8 cellular contexts compared by ENCODE assay signal in the genomic region with DNA sequence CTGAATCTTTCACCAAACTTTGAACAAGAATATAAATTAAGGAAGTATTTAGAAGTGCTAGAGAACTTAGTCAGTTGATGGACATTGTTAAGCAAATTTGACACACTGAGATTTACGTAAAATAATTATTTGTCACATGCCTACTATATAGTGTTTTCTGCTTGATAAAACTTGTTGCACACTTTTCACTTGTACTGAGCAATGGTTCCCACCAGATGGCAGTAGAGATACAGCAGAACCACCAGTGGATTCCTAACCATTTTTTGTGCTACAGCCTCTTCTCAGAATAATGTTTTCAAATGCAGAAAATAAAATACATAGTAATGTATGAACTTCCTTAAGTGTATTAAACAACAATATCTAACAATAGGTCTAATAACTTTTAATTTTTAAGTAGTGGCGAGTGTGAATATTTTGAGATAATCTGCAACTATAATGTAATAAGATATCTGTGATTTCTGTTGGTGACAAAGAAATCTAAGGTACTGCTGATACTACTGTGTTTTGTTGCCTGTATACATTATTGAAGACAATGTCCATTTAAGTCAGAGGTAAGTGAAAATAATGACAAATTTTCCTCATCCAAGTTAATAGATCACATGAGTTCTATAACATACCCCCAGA.
DNase-seq lines count a peak whose midpoint lies in the region; ATAC-seq and TF ChIP-seq lines count a peak whose summit lies in the region.

No MANE protein-coding gene starts in this region.

- H3K27ac ChIP-seq in left lung = no peak overlapping the region

- POLR2A ChIA-PET in MCF 10A (lab: Yijun Ruan, JAX) = no interaction called here

- ATAC-seq in left lung = peak; percentile 87

- CTCF ChIA-PET in MCF 10A (lab: Yijun Ruan, JAX) = interaction anchor here (0.6 to 1.7 kb wide), 16 partner anchors 9 to 1037 kb away, joined by 3 to 10 read pairs (median 4); no protein-coding TSS in a partner anchor

- TF ChIP-seq CTCF in NB4 (IDR thresholded peaks at IDR 0.05; ENCODE audit: low read depth, low read length) (peak; percentile 60), MCF 10A (IDR thresholded peaks at IDR 0.05; ENCODE audit: unreplicated experiment) (peak; percentile 76), left lung (IDR thresholded peaks at IDR 0.05) (peak; percentile 40 to 73)

- H3K4me1 ChIP-seq in left lung = no peaks in the 10 kb centered on the region

- H3K9me3 ChIP-seq in left lung = no peaks in the 10 kb centered on the region

- H3K4me3 ChIP-seq in H7 (ENCODE audit: insufficient read depth, low read depth, low read length) = no peak overlapping the region
- no peak overlapping the region for H3K4me3 ChIP-seq in NB4 (ENCODE audit: low read depth, low read length)
- H3K4me3 ChIP-seq in left lung = no peak overlapping the region

- peaks cover 23% of the 10 kb centered on the region for H3K27me3 Mint-ChIP-seq in MCF 10A (ENCODE audit: insufficient read depth, unreplicated experiment)
- H3K27me3 Mint-ChIP-seq in T-helper 2 cell treated with Interferon-gamma antibody and Interleukin-4, amounts not matched to agents 5 μg/mL and 100 μg/mL, for 36 hours (ENCODE audit: low read depth) = no peaks in the 10 kb centered on the region

- DNase-seq in stimulated activated CD4-positive, alpha-beta T cell treated with anti-CD3 and anti-CD28 coated beads, Interleukin-15, amount 100 ng/mL, for 24 hours = peak; percentile 12
- no peak for DNase-seq in stimulated activated CD4-positive, alpha-beta T cell treated with anti-CD3 and anti-CD28 coated beads, Interleukin-4, amount 100 ng/mL, for 4 hours
- DNase-seq in H7 (peak; percentile 46), NB4 (ENCODE audit: low read depth) (peak; percentile 32), MCF 10A (ENCODE audit: unreplicated experiment) (peak; percentile 44), left lung (no peak), cortex of kidney (lab: John Stamatoyannopoulos, UW) (no peak)
- no peak for DNase-seq in T-helper 2 cell treated with Interferon-gamma antibody and Interleukin-4, amounts not matched to agents 5 μg/mL and 100 μg/mL, for 36 hours (ENCODE audit: low spot score)

- no peak overlapping the region for H3K27ac Mint-ChIP-seq in MCF 10A (ENCODE audit: low read depth, unreplicated experiment)
- H3K27ac Mint-ChIP-seq in T-helper 2 cell treated with Interferon-gamma antibody and Interleukin-4, amounts not matched to agents 5 μg/mL and 100 μg/mL, for 36 hours = no peak overlapping the region

- no TSS peak for BruUV-seq in MCF 10A (replicated peaks; lab: Mats Ljungman, UMichigan)

- peaks cover 23% of the 10 kb centered on the region for H3K36me3 Mint-ChIP-seq in MCF 10A (ENCODE audit: insufficient read depth, unreplicated experiment)
- peaks cover 9% of the 10 kb centered on the region for H3K36me3 Mint-ChIP-seq in T-helper 2 cell treated with Interferon-gamma antibody and Interleukin-4, amounts not matched to agents 5 μg/mL and 100 μg/mL, for 36 hours (ENCODE audit: low read depth)

- H3K27me3 ChIP-seq in H7 (ENCODE audit: control insufficient read depth, insufficient read depth, low read length) (no peaks in the 10 kb centered on the region), left lung (no peaks in the 10 kb centered on the region)

- TF ChIP-seq POLR2A in NB4 (IDR thresholded peaks at IDR 0.05; ENCODE audit: extremely low read depth, insufficient read length) = no peak

- H3K4me3 Mint-ChIP-seq in MCF 10A (ENCODE audit: unreplicated experiment) = no peak overlapping the region
- no peak overlapping the region for H3K4me3 Mint-ChIP-seq in T-helper 2 cell treated with Interferon-gamma antibody and Interleukin-4, amounts not matched to agents 5 μg/mL and 100 μg/mL, for 36 hours

- H3K36me3 ChIP-seq in H7 (replicated peaks; ENCODE audit: control insufficient read depth, insufficient read depth, low read length) (no peaks in the 10 kb centered on the region), left lung (peaks cover 0 to 8% of the 10 kb centered on the region in 2 donors)

- no peaks in the 10 kb centered on the region for H3K4me1 Mint-ChIP-seq in MCF 10A (ENCODE audit: insufficient read depth, unreplicated experiment)
- H3K4me1 Mint-ChIP-seq in T-helper 2 cell treated with Interferon-gamma antibody and Interleukin-4, amounts not matched to agents 5 μg/mL and 100 μg/mL, for 36 hours (ENCODE audit: low read depth) = no peaks in the 10 kb centered on the region

- no peaks in the 10 kb centered on the region for H3K9me3 Mint-ChIP-seq in MCF 10A (ENCODE audit: unreplicated experiment)
- no peaks in the 10 kb centered on the region for H3K9me3 Mint-ChIP-seq in T-helper 2 cell treated with Interferon-gamma antibody and Interleukin-4, amounts not matched to agents 5 μg/mL and 100 μg/mL, for 36 hours

- intact Hi-C loops in MCF 10A (cut with micrococcal nuclease) (loop anchor here (10.0 kb wide), 1 partner anchor 460 kb away; no protein-coding TSS in a partner anchor), left lung (cut with DNase I) (no loop called here)

Comparison
In these comparisons a context has a peak if more than half of its experiments do, and no peak if none do; other contexts are left out.
1. DNase-seq: peak in stimulated activated CD4-positive, alpha-beta T cell treated with anti-CD3 and anti-CD28 coated beads, Interleukin-15, amount 100 ng/mL, for 24 hours (single experiment), H7 (single experiment), NB4 (single experiment) and MCF 10A (single experiment); none in stimulated activated CD4-positive, alpha-beta T cell treated with anti-CD3 and anti-CD28 coated beads, Interleukin-4, amount 100 ng/mL, for 4 hours (0 of 2), left lung (0 of 2), T-helper 2 cell treated with Interferon-gamma antibody and Interleukin-4, amounts not matched to agents 5 μg/mL and 100 μg/mL, for 36 hours (single experiment) and cortex of kidney (single experiment).
2. Peak in every context shown above with its lines, with median percentiles within 50 percentile points of each other: CTCF ChIP-seq.